27 cellular contexts compared by ENCODE assay signal in the genomic region with DNA sequence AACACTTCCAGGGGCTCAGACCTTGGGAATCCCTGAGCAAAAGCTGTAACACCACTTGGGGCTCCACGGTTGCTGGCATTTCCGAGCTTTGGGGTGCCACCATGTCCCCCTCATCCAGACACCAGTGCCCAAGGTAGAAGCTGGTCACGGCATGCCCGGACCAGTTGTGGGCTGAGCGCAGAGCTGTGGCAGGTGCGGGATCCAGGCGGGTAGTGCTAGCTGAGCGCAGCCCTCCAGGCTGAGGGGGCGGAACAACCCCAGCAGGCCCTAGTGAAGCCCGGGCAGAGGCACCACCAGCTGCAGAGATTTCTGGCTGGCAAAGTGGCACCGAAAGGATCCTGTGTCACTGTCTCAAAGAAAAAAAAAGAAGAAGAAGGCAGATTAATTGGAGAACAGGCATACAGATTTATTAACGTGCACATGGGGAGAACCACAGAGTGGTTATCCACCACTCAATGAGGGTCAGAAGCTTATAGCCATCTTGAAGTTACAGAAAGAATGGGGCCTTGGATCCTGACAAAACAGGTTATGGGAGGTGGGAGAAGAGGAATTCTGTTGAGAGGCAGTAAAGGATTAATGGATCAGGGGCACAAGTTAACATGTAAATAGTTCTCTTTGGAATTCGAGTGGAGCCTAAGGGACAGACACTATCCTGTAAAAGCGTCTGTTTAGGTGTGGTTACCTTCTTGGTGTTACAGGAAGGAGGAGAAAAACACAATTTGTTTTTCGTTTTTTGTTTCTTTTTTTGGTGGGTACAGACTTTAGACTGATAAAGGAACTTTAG.
DNase-seq lines count a peak whose midpoint lies in the region; ATAC-seq, FAIRE-seq and TF ChIP-seq lines count a peak whose summit lies in the region.
"Had no signal": no experiment of that assay in that cellular context is flagged by ENCODE, and none has a peak within 500 bp of the region (broad histone marks: within the 10 kb centered on the region; RNA-seq: fewer than 3 reads in every experiment).

No MANE protein-coding gene starts in this region.

- no peak overlapping the region for H2BK5ac ChIP-seq in H1 (ENCODE audit: low read depth, low read length)
- H2BK5ac ChIP-seq in mesendoderm (ENCODE audit: low read length) = no peak overlapping the region

- H3K4me1 ChIP-seq in HUES64 (ENCODE audit: insufficient read depth, low read length) = no peaks in the 10 kb centered on the region
- H3K4me1 ChIP-seq in H1 (replicated peaks in 1 of 4; ENCODE audit: control insufficient read depth in 3 of 4, insufficient read depth in 4 of 4, low read length in 3 of 4) = peaks cover 4 to 10% (median 6%) of the 10 kb centered on the region in 4 experiments
- H3K4me1 ChIP-seq in mesendoderm (ENCODE audit: control insufficient read depth, low read depth, low read length) = no peaks in the 10 kb centered on the region
- H3K4me1 ChIP-seq in naive thymus-derived CD4-positive, alpha-beta T cell (ENCODE audit: control insufficient read depth in 2 of 2, insufficient read depth in 2 of 2, low read length in 2 of 2) = no peaks in the 10 kb centered on the region

- H2BK120ac ChIP-seq in H1 (replicated peaks; ENCODE audit: low read depth, low read length) (no peak overlapping the region), mesendoderm (ENCODE audit: low read depth, low read length) (no peak overlapping the region)

- H3K27ac Mint-ChIP-seq in activated T-helper 1 cell treated with anti-CD3 and anti-CD28 coated beads, Interleukin-12 subunit alpha, Interleukin-12 subunit beta, Interleukin-2, Interleukin-4 antibody, amounts not matched to agents 30 ng/mL and 10 ng/mL and 1 ng/mL, durations not matched to agents 14 hours and 24 hours and 36 hours = no peak overlapping the region
- no peak overlapping the region for H3K27ac Mint-ChIP-seq in naive thymus-derived CD4-positive, alpha-beta T cell
- H3K27ac Mint-ChIP-seq: CD4-positive, alpha-beta memory T cell had no signal

- H3K18ac ChIP-seq in H1 (ENCODE audit: extremely low read depth, low read length) = no peak overlapping the region
- H3K18ac ChIP-seq in mesendoderm (ENCODE audit: low read length) = no peak overlapping the region

- H3K27me3 ChIP-seq in HUES64 (ENCODE audit: insufficient read depth, low read length) (no peaks in the 10 kb centered on the region), H1 (replicated peaks in 1 of 4; ENCODE audit: control insufficient read depth in 3 of 4, extremely low read depth in 1 of 4, insufficient read depth in 3 of 4, low read length in 3 of 4) (no peaks in the 10 kb centered on the region), mesendoderm (ENCODE audit: insufficient read depth, low read length, poor library complexity) (no peaks in the 10 kb centered on the region)
- no peaks in the 10 kb centered on the region for H3K27me3 ChIP-seq in naive thymus-derived CD4-positive, alpha-beta T cell (ENCODE audit: control insufficient read depth in 2 of 2, insufficient read depth in 2 of 2, low read length in 2 of 2)
- H3K27me3 ChIP-seq: SJSA1 had no signal

- intact Hi-C loops in activated T-helper 1 cell treated with anti-CD3 and anti-CD28 coated beads, Interleukin-12 subunit alpha, Interleukin-12 subunit beta, Interleukin-2, Interleukin-4 antibody, amounts not matched to agents 30 ng/mL and 10 ng/mL and 1 ng/mL, durations not matched to agents 14 hours and 24 hours and 36 hours (cut with micrococcal nuclease) = no loop called here
- intact Hi-C loops in naive thymus-derived CD4-positive, alpha-beta T cell (cut with micrococcal nuclease) = no loop called here

- 83% methylated on average over 15 of the region's 15 CpGs for WGBS in HUES64
- 72% methylated on average over 15 of the region's 15 CpGs; no CpG with 5 or more reads in 1 of the 2 experiments for WGBS in H1 (ENCODE audit: extremely low coverage in 1 of 2, insufficient coverage in 1 of 2, insufficient read length in 1 of 2, insufficient replicate concordance in 2 of 2, low coverage in 1 of 2, low lambda C conversion rate in 2 of 2, missing lambda C conversion rate in 1 of 2), 2 experiments
- WGBS in mesendoderm (ENCODE audit: extremely low coverage, insufficient coverage, low lambda C conversion rate) = no CpG with 5 or more reads among the region's 15 CpGs

- no peak for ATAC-seq in HG02588 (IDR thresholded peaks at IDR 0.05; ENCODE audit: unreplicated experiment)
- no peak for ATAC-seq in GM18907 (IDR thresholded peaks at IDR 0.05; ENCODE audit: unreplicated experiment)
- no peak for ATAC-seq in naive thymus-derived CD4-positive, alpha-beta T cell
- ATAC-seq: GM12878 had no signal

- H3K4me3 ChIP-seq in HUES64 (ENCODE audit: low read length) (no peak overlapping the region), H1 (ENCODE audit: extremely low read depth in 1 of 4, insufficient read depth in 2 of 4, low read depth in 3 of 4, low read length in 4 of 4) (no peak overlapping the region), mesendoderm (ENCODE audit: low read length) (no peak overlapping the region)
- no peak overlapping the region for H3K4me3 ChIP-seq in naive thymus-derived CD4-positive, alpha-beta T cell (ENCODE audit: low read length)
- H3K4me3 ChIP-seq: GM12878, SJSA1 had no signal

- CTCF ChIA-PET in H1 (lab: Charles Lee; ENCODE audit: partially characterized antibody) = interaction anchor here (0.7 to 0.9 kb wide), 2 partner anchors 29 to 115 kb away, joined by 3 to 4 read pairs; no protein-coding TSS in a partner anchor
- CTCF ChIA-PET in naive thymus-derived CD4-positive, alpha-beta T cell (lab: Charles Lee) = no interaction called here

- H3K4me2 ChIP-seq in H1 (ENCODE audit: insufficient read depth in 1 of 2, low read depth in 2 of 2, low read length in 2 of 2) (no peak overlapping the region; a peak in 1 of 4 replicates), mesendoderm (ENCODE audit: low read length) (no peak overlapping the region)
- H3K4me2 ChIP-seq: KMS-11 had no signal

- H3K23me2 ChIP-seq in H1 (ENCODE audit: low read depth, low read length) = peaks cover 2% of the 10 kb centered on the region; the same call in 1 of the 2 replicates

- POLR2A ChIA-PET in H1 (lab: Charles Lee; ENCODE audit: partially characterized antibody) = interaction anchor here (0.5 to 1.2 kb wide), 3 partner anchors 18 to 105 kb away, joined by 3 to 5 read pairs (median 3); no protein-coding TSS in a partner anchor
- POLR2A ChIA-PET in naive thymus-derived CD4-positive, alpha-beta T cell (lab: Charles Lee) = no interaction called here

- TF ChIP-seq CTCF in H1 (IDR thresholded peaks at IDR 0.05; ENCODE audit: control extremely low read depth in 1 of 3, insufficient read depth in 1 of 3, low read depth in 1 of 3, low read length in 3 of 3) = no peak

- H3K9me3 ChIP-seq in HUES64 (ENCODE audit: insufficient read depth, low read depth, low read length) (peaks cover 49% of the 10 kb centered on the region), H1 (ENCODE audit: insufficient read depth in 2 of 2, low read depth in 1 of 2, low read length in 1 of 2) (peaks cover 22 to 26% of the 10 kb centered on the region in 2 experiments)
- H3K9me3 ChIP-seq in naive thymus-derived CD4-positive, alpha-beta T cell (ENCODE audit: control insufficient read depth in 2 of 3, low read length in 3 of 3) = no peaks in the 10 kb centered on the region
- H3K9me3 ChIP-seq: SJSA1 had no signal

- H2BK15ac ChIP-seq in H1 (ENCODE audit: low read length) = no peak overlapping the region; the same call in 1 of the 2 replicates
- no peak overlapping the region for H2BK15ac ChIP-seq in mesendoderm (replicated peaks; ENCODE audit: low read depth)

- H4K8ac ChIP-seq in H1 (ENCODE audit: extremely low read depth, insufficient read depth, low read length) (no peak overlapping the region; the same call in 1 of the 2 replicates), mesendoderm (ENCODE audit: low read depth, low read length) (no peak overlapping the region)

- no peak overlapping the region for H2AK5ac ChIP-seq in H1 (ENCODE audit: low read depth, low read length)
- H2AK5ac ChIP-seq in mesendoderm (ENCODE audit: low read length) = no peak overlapping the region

- no peak for TF ChIP-seq EP300 in H1 (IDR thresholded peaks at IDR 0.05; ENCODE audit: borderline replicate concordance in 1 of 2, low read depth in 2 of 2, low read length in 2 of 2)

- no peak overlapping the region for H3K56ac ChIP-seq in H1 (replicated peaks; ENCODE audit: insufficient read length, low read depth, low read length)
- no peak overlapping the region for H3K56ac ChIP-seq in mesendoderm (ENCODE audit: low read length)

- H3K79me1 ChIP-seq in H1 (ENCODE audit: low read depth, low read length) (no peaks in the 10 kb centered on the region), mesendoderm (ENCODE audit: low read length) (no peaks in the 10 kb centered on the region)

- peaks cover 1% of the 10 kb centered on the region for H3K27me3 Mint-ChIP-seq in activated T-helper 1 cell treated with anti-CD3 and anti-CD28 coated beads, Interleukin-12 subunit alpha, Interleukin-12 subunit beta, Interleukin-2, Interleukin-4 antibody, amounts not matched to agents 30 ng/mL and 10 ng/mL and 1 ng/mL, durations not matched to agents 14 hours and 24 hours and 36 hours (ENCODE audit: insufficient read depth)
- peaks cover 0 to 7% (median 4%) of the 10 kb centered on the region in 5 donors for H3K27me3 Mint-ChIP-seq in naive thymus-derived CD4-positive, alpha-beta T cell
- H3K27me3 Mint-ChIP-seq: IgD-negative memory B cell had no signal

- no peak for DNase-seq in H1 (ENCODE audit: low read depth in 1 of 2, low spot score in 2 of 2)
- DNase-seq in mesendoderm = peak; percentile 19
- DNase-seq in activated T-helper 1 cell treated with anti-CD3 and anti-CD28 coated beads, Interleukin-12 subunit alpha, Interleukin-12 subunit beta, Interleukin-2, Interleukin-4 antibody, amounts not matched to agents 30 ng/mL and 10 ng/mL and 1 ng/mL, durations not matched to agents 14 hours and 24 hours and 36 hours (ENCODE audit: low spot score) = no peak
- no peak for DNase-seq in naive thymus-derived CD4-positive, alpha-beta T cell
- DNase-seq: C1 segment of cervical spinal cord; CD4-positive, alpha-beta memory T cell; COR-L47; DMS53; NCI-H1092; NCI-H1436; NCI-H187; NCI-H2081 treated with DMSO at 0.1 percent for 48 hours; NCI-H446; NCI-H524 treated with DMSO at 0.1 percent for 48 hours; NCI-H82; NK-92 treated with Interleukin-12 subunit alpha and Interleukin-12 subunit beta, amount 100 ng/mL, for 24 hours; Right ventricle myocardium superior; RPMI8226 had no signal

- H3K27ac ChIP-seq in HUES64 (ENCODE audit: low read depth, low read length) = peak overlapping the region; percentile 5; the same call in 1 of the 2 replicates
- no peak overlapping the region; the same call in 1 of the 2 replicates for H3K27ac ChIP-seq in H1 (ENCODE audit: low read depth, low read length)
- no peak overlapping the region for H3K27ac ChIP-seq in mesendoderm (ENCODE audit: low read depth, low read length)
- H3K27ac ChIP-seq in naive thymus-derived CD4-positive, alpha-beta T cell (ENCODE audit: low read depth, low read length) = no peak overlapping the region
- H3K27ac ChIP-seq: KMS-11, SJSA1 had no signal

- H4K20me1 ChIP-seq in H1 (replicated peaks in 1 of 2; ENCODE audit: control insufficient read depth in 1 of 2, insufficient read depth in 2 of 2, low read length in 2 of 2) = no peaks in the 10 kb centered on the region

- FAIRE-seq in H1 (lab: Jason Lieb, UNC) = no peak
- FAIRE-seq: G401.6, GM12878, H54 had no signal

- H3K36me3 ChIP-seq in HUES64 (ENCODE audit: insufficient read depth, low read length) (no peaks in the 10 kb centered on the region), H1 (ENCODE audit: control insufficient read depth in 2 of 4, insufficient read depth in 4 of 4, low read length in 3 of 4) (no peaks in the 10 kb centered on the region; a peak in 1 of 8 replicates), mesendoderm (ENCODE audit: control insufficient read depth, insufficient read depth, low read length) (no peaks in the 10 kb centered on the region)
- H3K36me3 ChIP-seq in naive thymus-derived CD4-positive, alpha-beta T cell (ENCODE audit: control insufficient read depth in 2 of 3, insufficient read depth in 3 of 3, low read length in 3 of 3) = no peaks in the 10 kb centered on the region
- H3K36me3 ChIP-seq: SJSA1 had no signal

- peak overlapping the region; percentile 84; the same call in 1 of the 2 replicates for H2BK12ac ChIP-seq in H1 (ENCODE audit: low read depth, low read length)

- TF ChIP-seq RAD21 in H1 (IDR thresholded peaks at IDR 0.05 in 1 of 2, conservative IDR thresholded peaks at IDR 0.05 in 1 of 2; ENCODE audit: low read depth in 2 of 2, low read length in 2 of 2) = no peak

- no peak overlapping the region for H3K9ac ChIP-seq in HUES64 (ENCODE audit: low read depth, low read length)
- H3K9ac ChIP-seq in H1 (replicated peaks in 1 of 4; ENCODE audit: extremely low read depth in 1 of 4, low read depth in 3 of 4, low read length in 3 of 4) = no peak overlapping the region
- no peak overlapping the region for H3K9ac ChIP-seq in mesendoderm (ENCODE audit: low read length)
- H3K9ac ChIP-seq: KMS-11 had no signal

- H3K4me1 Mint-ChIP-seq in activated T-helper 1 cell treated with anti-CD3 and anti-CD28 coated beads, Interleukin-12 subunit alpha, Interleukin-12 subunit beta, Interleukin-2, Interleukin-4 antibody, amounts not matched to agents 30 ng/mL and 10 ng/mL and 1 ng/mL, durations not matched to agents 14 hours and 24 hours and 36 hours (ENCODE audit: low read depth) = no peaks in the 10 kb centered on the region
- no peaks in the 10 kb centered on the region for H3K4me1 Mint-ChIP-seq in naive thymus-derived CD4-positive, alpha-beta T cell
- H3K4me1 Mint-ChIP-seq: CD4-positive, alpha-beta memory T cell had no signal

- no peak for TF ChIP-seq POLR2A in H1 (IDR thresholded peaks at IDR 0.05; ENCODE audit: control extremely low read depth in 1 of 2, low read depth in 2 of 2, low read length in 2 of 2)

- H3K23ac ChIP-seq in H1 (ENCODE audit: insufficient read length) (no peak overlapping the region), mesendoderm (ENCODE audit: low read length) (no peak overlapping the region)

- H3K4me3 Mint-ChIP-seq in activated T-helper 1 cell treated with anti-CD3 and anti-CD28 coated beads, Interleukin-12 subunit alpha, Interleukin-12 subunit beta, Interleukin-2, Interleukin-4 antibody, amounts not matched to agents 30 ng/mL and 10 ng/mL and 1 ng/mL, durations not matched to agents 14 hours and 24 hours and 36 hours = no peak overlapping the region
- no peak overlapping the region for H3K4me3 Mint-ChIP-seq in naive thymus-derived CD4-positive, alpha-beta T cell
- H3K4me3 Mint-ChIP-seq: CD4-positive, alpha-beta memory T cell had no signal

- H4K91ac ChIP-seq in H1 (replicated peaks; ENCODE audit: insufficient read length, low read length) = peak overlapping the region; percentile 20

- H3K4ac ChIP-seq in H1 (replicated peaks; ENCODE audit: insufficient read length, low read depth, low read length) (no peak overlapping the region), mesendoderm (ENCODE audit: low read depth, low read length) (no peak overlapping the region)

- no peak overlapping the region for H4K5ac ChIP-seq in H1 (ENCODE audit: insufficient read length, low read depth, low read length)
- H4K5ac ChIP-seq in mesendoderm (ENCODE audit: low read length) = no peak overlapping the region

- peak overlapping the region; percentile 75; the same call in 1 of the 2 replicates for H2BK20ac ChIP-seq in H1 (ENCODE audit: low read length)

- H2AFZ ChIP-seq in H1 (ENCODE audit: low read length) = 0 out of 2 replicates have a peak overlapping the region, but pooled peaks have one; percentile 1

- peaks cover 6% of the 10 kb centered on the region for H3K9me3 Mint-ChIP-seq in activated T-helper 1 cell treated with anti-CD3 and anti-CD28 coated beads, Interleukin-12 subunit alpha, Interleukin-12 subunit beta, Interleukin-2, Interleukin-4 antibody, amounts not matched to agents 30 ng/mL and 10 ng/mL and 1 ng/mL, durations not matched to agents 14 hours and 24 hours and 36 hours
- peaks cover 0 to 20% (median 6%) of the 10 kb centered on the region in 11 donors for H3K9me3 Mint-ChIP-seq in naive thymus-derived CD4-positive, alpha-beta T cell

- H3K79me2 ChIP-seq in H1 (ENCODE audit: control insufficient read depth in 1 of 2, insufficient read depth in 2 of 2, low read length in 2 of 2) (no peaks in the 10 kb centered on the region), mesendoderm (ENCODE audit: control insufficient read depth, insufficient read depth, low read length) (no peaks in the 10 kb centered on the region)

- H3K36me3 Mint-ChIP-seq in activated T-helper 1 cell treated with anti-CD3 and anti-CD28 coated beads, Interleukin-12 subunit alpha, Interleukin-12 subunit beta, Interleukin-2, Interleukin-4 antibody, amounts not matched to agents 30 ng/mL and 10 ng/mL and 1 ng/mL, durations not matched to agents 14 hours and 24 hours and 36 hours (ENCODE audit: low read depth) = no peaks in the 10 kb centered on the region
- peaks cover 0 to 6% (median 0%) of the 10 kb centered on the region in 5 donors for H3K36me3 Mint-ChIP-seq in naive thymus-derived CD4-positive, alpha-beta T cell
- H3K36me3 Mint-ChIP-seq: CD4-positive, alpha-beta memory T cell had no signal

- no peak overlapping the region for H3K14ac ChIP-seq in H1 (ENCODE audit: insufficient read length)
